In the genomic region with DNA sequence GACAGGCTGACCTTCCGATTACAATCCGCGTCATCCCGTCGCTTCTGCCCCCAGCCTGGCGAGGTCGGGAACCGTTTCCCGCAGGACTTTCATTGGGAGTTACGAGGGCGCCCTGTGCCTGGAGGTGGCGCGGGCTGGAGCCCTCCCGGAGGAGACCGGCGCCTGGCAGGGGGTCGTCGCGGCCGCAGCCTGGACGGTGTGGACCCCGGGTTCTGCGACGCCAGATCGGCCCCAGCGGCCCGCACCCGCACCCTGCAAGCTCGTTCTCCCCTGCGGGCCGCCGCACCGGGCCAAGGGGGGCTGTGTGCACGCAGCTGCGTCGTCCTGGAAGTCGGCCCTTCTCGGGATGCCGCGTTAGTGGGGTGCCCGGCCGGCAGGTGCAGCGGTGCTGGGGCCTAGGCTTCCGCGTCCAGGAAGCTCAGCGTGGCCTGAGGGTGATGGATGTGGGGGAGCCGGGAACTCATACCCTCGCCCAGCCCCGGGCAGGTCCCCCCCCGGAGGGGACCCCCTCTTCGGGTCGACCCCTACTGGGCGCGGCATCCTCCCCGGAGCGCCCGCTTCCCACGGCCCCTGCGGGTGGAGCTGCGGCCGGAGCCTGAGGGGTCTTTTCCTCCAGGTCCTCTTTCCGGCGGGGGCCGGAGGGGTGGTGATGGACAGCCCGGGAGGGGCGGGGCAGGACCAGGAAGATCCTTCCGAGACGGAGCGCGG, we compare ENCODE assay signal across 7 cellular contexts.
DNase-seq lines count a peak whose midpoint lies in the region; ATAC-seq, FAIRE-seq and TF ChIP-seq lines count a peak whose summit lies in the region.

No MANE protein-coding gene starts in this region.

- in situ Hi-C loops in GM18951 (cut with MboI; ENCODE audit: low sequenced_read_pairs, unreplicated experiment), result no loop called here

- peaks cover 68% of the 10 kb centered on the region for H3K4me1 ChIP-seq in PC-3 (ENCODE audit: insufficient read depth, low read length)
- H3K4me1 ChIP-seq in duodenal mucosa (ENCODE audit: control insufficient read depth in 1 of 2, insufficient read depth in 2 of 2, low read length in 2 of 2), result peaks cover 55 to 59% of the 10 kb centered on the region in 2 donors
- peaks cover 22 to 26% of the 10 kb centered on the region in 2 donors for H3K4me1 ChIP-seq in muscle layer of duodenum (ENCODE audit: control insufficient read depth in 1 of 2, insufficient read depth in 2 of 2, low read length in 2 of 2)

- no peaks in the 10 kb centered on the region for H3K9me2 ChIP-seq in PC-3 (replicated peaks; ENCODE audit: low read length)

- TF ChIP-seq POLR2A in GM18951 (IDR thresholded peaks at IDR 0.05; ENCODE audit: extremely low read depth, insufficient read depth, insufficient read length), result peak; percentile 36

- no peak for FAIRE-seq in frontal cortex (lab: Jason Lieb, UNC)

- peak overlapping the region; percentile 32; the same call in 1 of the 2 replicates for H3K27ac ChIP-seq in PC-3 (ENCODE audit: low read length)
- H3K27ac ChIP-seq in duodenal mucosa (ENCODE audit: low read depth, low read length), result peak overlapping the region; percentile 59
- peak overlapping the region; percentile 61 for H3K27ac ChIP-seq in muscle layer of duodenum (ENCODE audit: low read length)

- H3K27me3 ChIP-seq in PC-3 (ENCODE audit: low read length) (no peaks in the 10 kb centered on the region), duodenal mucosa (ENCODE audit: control insufficient read depth in 1 of 2, insufficient read depth in 2 of 2, low read length in 2 of 2) (no peaks in the 10 kb centered on the region), muscle layer of duodenum (ENCODE audit: low read depth, low read length) (no peaks in the 10 kb centered on the region)

- H3K9ac ChIP-seq in PC-3 (ENCODE audit: low read length) (peak overlapping the region; percentile 73), duodenal mucosa (ENCODE audit: low read depth in 1 of 2, low read length in 2 of 2) (peak overlapping the region; percentile 64 to 85)

- TF ChIP-seq CTCF in PC-3 (conservative IDR thresholded peaks at IDR 0.05; ENCODE audit: low read depth, low read length), result no peak

- H3K9me3 ChIP-seq in PC-3 (ENCODE audit: low read length), result no peaks in the 10 kb centered on the region
- no peaks in the 10 kb centered on the region for H3K9me3 ChIP-seq in duodenal mucosa (ENCODE audit: control insufficient read depth in 1 of 2, low read length in 2 of 2)
- no peaks in the 10 kb centered on the region for H3K9me3 ChIP-seq in muscle layer of duodenum (ENCODE audit: control insufficient read depth in 1 of 2, low read length in 2 of 2)

- intact Hi-C loops in PC-3 (cut with micrococcal nuclease), result loop anchor here (5.0 to 10.0 kb wide), 2 partner anchors 163 to 204 kb away; partner anchors contain the start of genes MLPH and RAMP1

- peaks cover 10% of the 10 kb centered on the region for H3F3A ChIP-seq in PC-3 (ENCODE audit: low read length, unreplicated experiment)

- BruUV-seq in PC-3 (replicated peaks; lab: Mats Ljungman, UMichigan), result no TSS peak

- POLR2A ChIA-PET in PC-3 (lab: Charles Lee; ENCODE audit: unreplicated experiment), result interaction anchor here (0.7 kb wide), 1 partner anchor 436 kb away, joined by 4 read pairs; no protein-coding TSS in a partner anchor

- H3K79me2 ChIP-seq in PC-3 (ENCODE audit: low read length), result peaks cover 46% of the 10 kb centered on the region

- H2AFZ ChIP-seq in PC-3 (ENCODE audit: low read length), result peak overlapping the region; percentile 86

- H3K36me3 ChIP-seq in PC-3 (ENCODE audit: low read depth, low read length) (no peaks in the 10 kb centered on the region), duodenal mucosa (ENCODE audit: control insufficient read depth in 1 of 2, insufficient read depth in 2 of 2, low read length in 2 of 2) (no peaks in the 10 kb centered on the region), muscle layer of duodenum (ENCODE audit: control insufficient read depth in 1 of 2, insufficient read depth in 2 of 2, low read length in 2 of 2) (peaks cover 0 to 8% of the 10 kb centered on the region in 2 donors)

- peaks cover 27% of the 10 kb centered on the region for H4K20me1 ChIP-seq in PC-3 (ENCODE audit: low read length)

- peak overlapping the region; percentile 86 for H3K4me2 ChIP-seq in PC-3 (ENCODE audit: low read length)

- CTCF ChIA-PET in PC-3 (lab: Charles Lee), result interaction anchor here (0.8 kb wide), 1 partner anchor 54 kb away, joined by 3 read pairs; no protein-coding TSS in a partner anchor

- peak; percentile 37 for ATAC-seq in HG02759 (IDR thresholded peaks at IDR 0.05; ENCODE audit: unreplicated experiment)
- ATAC-seq in PC-3, result peak; percentile 49

- DNase-seq in PC-3 (peak; percentile 24), frontal cortex (ENCODE audit: low spot score in 2 of 2) (no peak), SKM-1 treated with dmso at 0.1 percent for 144 hours (lab: John Stamatoyannopoulos, UW; ENCODE audit: unreplicated experiment) (no peak)

- H3K4me3 ChIP-seq in PC-3 (ENCODE audit: low read length), result peak overlapping the region; percentile 83
- H3K4me3 ChIP-seq in duodenal mucosa (ENCODE audit: low read depth in 1 of 2, low read length in 2 of 2), result peak overlapping the region; percentile 74 to 78
- peak overlapping the region; percentile 33 to 74 for H3K4me3 ChIP-seq in muscle layer of duodenum (ENCODE audit: low read depth in 1 of 2, low read length in 2 of 2)
